26 cellular contexts compared by ENCODE assay signal in the genomic region with DNA sequence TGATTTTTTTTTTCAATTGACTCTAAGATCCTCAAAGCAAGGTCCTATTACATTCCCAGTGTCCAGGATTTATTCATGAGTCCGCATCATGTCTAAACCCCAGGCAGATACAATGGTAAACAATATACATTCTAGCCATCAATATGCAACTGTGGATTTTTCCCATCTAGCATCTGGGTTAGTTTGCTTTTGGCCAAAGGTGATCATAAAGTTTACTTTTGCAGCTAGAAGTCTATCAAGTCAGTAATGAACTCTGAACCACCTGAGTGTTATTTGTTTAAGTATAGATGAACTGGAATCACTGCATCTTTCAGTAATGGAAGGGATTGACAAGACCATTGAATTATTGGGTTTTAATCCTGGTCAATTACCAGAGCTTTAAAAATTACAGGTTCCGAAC.
DNase-seq lines count a peak whose midpoint lies in the region; ATAC-seq, FAIRE-seq and TF ChIP-seq lines count a peak whose summit lies in the region.
"Had no signal": no experiment of that assay in that cellular context is flagged by ENCODE, and none has a peak within 500 bp of the region (broad histone marks: within the 10 kb centered on the region; RNA-seq: fewer than 3 reads in every experiment).

No MANE protein-coding gene starts in this region.

- CTCF ChIA-PET in HepG2 (lab: Yijun Ruan, JAX; ENCODE audit: low intra/inter-chr PET ratio, low total read pairs) = no interaction called here

- TF ChIP-seq RAD21 in HepG2 (CRISPR knock-in tag; IDR thresholded peaks at IDR 0.05) = no peak

- POLR2A ChIA-PET in HepG2 (lab: Yijun Ruan, JAX) = no interaction called here

- H3K36me3 ChIP-seq in hepatocyte (replicated peaks; ENCODE audit: insufficient read depth, low read depth) (no peaks in the 10 kb centered on the region), HepG2 (replicated peaks in 1 of 2; ENCODE audit: control insufficient read depth in 1 of 2, insufficient read depth in 2 of 2, low read length in 2 of 2) (no peaks in the 10 kb centered on the region), right lobe of liver (no peaks in the 10 kb centered on the region)
- H3K36me3 ChIP-seq: BLaER1 treated with 17β-estradiol and CSF1 and Interleukin-3, amounts not matched to agents 10 nM and 100 nM had no signal

- in situ Hi-C loops in HepG2 (cut with HindIII; ENCODE audit: extremely low pct_ligation_motif_present, low pct_unique_long_range_greater_than_20kb) = no loop called here

- H3K9me3 ChIP-seq in hepatocyte (ENCODE audit: low read depth) = no peaks in the 10 kb centered on the region
- H3K9me3 ChIP-seq in HepG2 (ENCODE audit: low read length) = no peaks in the 10 kb centered on the region
- no peaks in the 10 kb centered on the region for H3K9me3 ChIP-seq in right lobe of liver
- H3K9me3 ChIP-seq: A549, Caco-2 had no signal

- intact Hi-C loops in HepG2 (cut with micrococcal nuclease; ENCODE audit: unreplicated experiment) (loop anchor here (2.0 kb wide), 1 partner anchor 17 kb away; no protein-coding TSS in a partner anchor), right lobe of liver (cut with DNase I) (no loop called here), cardiac septum (cut with DNase I) (no loop called here)

- FAIRE-seq in HepG2 (lab: Jason Lieb, UNC) = peak; percentile 66
- FAIRE-seq in D721Med (lab: Jason Lieb, UNC) = no peak
- FAIRE-seq: A549, GM12878, GM12892, GM18507, GM19239 had no signal

- H2AFZ ChIP-seq in hepatocyte = no peak overlapping the region
- H2AFZ ChIP-seq in HepG2 (ENCODE audit: low read length) = no peak overlapping the region

- TF ChIP-seq POLR2A in HepG2 (IDR thresholded peaks at IDR 0.05; ENCODE audit: insufficient read depth in 1 of 2, low read depth in 2 of 2, low read length in 2 of 2) (no peak), right lobe of liver (IDR thresholded peaks at IDR 0.05) (no peak)

- no TSS peak for BruUV-seq in HepG2 (replicated peaks; lab: Mats Ljungman, UMichigan)

- H3K27me3 ChIP-seq in hepatocyte = no peaks in the 10 kb centered on the region
- no peaks in the 10 kb centered on the region for H3K27me3 ChIP-seq in HepG2 (ENCODE audit: control insufficient read depth in 1 of 2, insufficient read depth in 2 of 2, low read length in 2 of 2)
- H3K27me3 ChIP-seq in right lobe of liver = no peaks in the 10 kb centered on the region
- H3K27me3 ChIP-seq: BLaER1 treated with 17β-estradiol and CSF1 and Interleukin-3, amounts not matched to agents 10 nM and 100 nM had no signal

- no peak overlapping the region for H3K9ac ChIP-seq in HepG2 (ENCODE audit: insufficient read depth, low read depth, low read length)
- H3K9ac ChIP-seq: BLaER1 treated with 17β-estradiol and CSF1 and Interleukin-3, amounts not matched to agents 10 nM and 100 nM had no signal

- ATAC-seq in HepG2 (peak; percentile 91), right lobe of liver (peak; percentile 33 to 72 (median 44))
- ATAC-seq: A549; CD8-positive, alpha-beta T cell; GM12878 had no signal

- H3K4me3 ChIP-seq in hepatocyte (no peak overlapping the region), HepG2 (replicated peaks in 1 of 3; ENCODE audit: insufficient read depth in 1 of 3, low read depth in 2 of 3, low read length in 3 of 3) (no peak overlapping the region), right lobe of liver (no peak overlapping the region)
- H3K4me3 ChIP-seq: A549; BLaER1 treated with 17β-estradiol and CSF1 and Interleukin-3, amounts not matched to agents 10 nM and 100 nM; GM12878 had no signal

- WGBS in hepatocyte (ENCODE audit: low lambda C conversion rate, missing lambda C conversion rate) = 90% methylated on average over 2 of the region's 2 CpGs
- 49% methylated on average over 2 of the region's 2 CpGs for WGBS in HepG2 (ENCODE audit: low lambda C conversion rate)
- WGBS in right lobe of liver (ENCODE audit: insufficient coverage, low coverage, low lambda C conversion rate, missing lambda C conversion rate) = 84% methylated on average over 2 of the region's 2 CpGs

- DNase-seq in HuH-7.5 (ENCODE audit: low spot score) (peak; percentile 32), hepatocyte (ENCODE audit: low spot score) (no peak), HepG2 (ENCODE audit: low spot score) (peak; percentile 72), right lobe of liver (no peak), D721Med (ENCODE audit: insufficient read length, low spot score) (no peak), cardiac septum (ENCODE audit: low spot score) (no peak), middle frontal gyrus (ENCODE audit: extremely low spot score, low spot score) (no peak), DMS79 treated with DMSO at 0.1 percent for 48 hours (lab: John Stamatoyannopoulos, UW) (no peak)
- DNase-seq: AML-193; Caco-2; Calu3; CD4-positive, alpha-beta T cell; CD8-positive, alpha-beta T cell; DMS 273 treated with DMSO at 0.1 percent for 48 hours; DMS153; DND-41; EL; GDM1 had no signal

- no peak overlapping the region for H3K4me2 ChIP-seq in hepatocyte
- H3K4me2 ChIP-seq in HepG2 (ENCODE audit: low read depth, low read length) = 0 out of 2 replicates have a peak overlapping the region, but pooled peaks have one; percentile 13
- H3K4me2 ChIP-seq: A549; BLaER1 treated with 17β-estradiol and CSF1 and Interleukin-3, amounts not matched to agents 10 nM and 100 nM had no signal

- H3K4me1 ChIP-seq in hepatocyte (ENCODE audit: insufficient read depth) (peaks cover 22% of the 10 kb centered on the region), HepG2 (ENCODE audit: insufficient read depth, low read length) (peaks cover 36% of the 10 kb centered on the region), right lobe of liver (peaks cover 0 to 16% (median 0%) of the 10 kb centered on the region in 4 donors)
- H3K4me1 ChIP-seq: BLaER1 treated with 17β-estradiol and CSF1 and Interleukin-3, amounts not matched to agents 10 nM and 100 nM had no signal

- peaks cover 61% of the 10 kb centered on the region for H3K79me2 ChIP-seq in hepatocyte
- H3K79me2 ChIP-seq in HepG2 (ENCODE audit: insufficient read depth, low read length) = no peaks in the 10 kb centered on the region

- H3K9me2 ChIP-seq in hepatocyte (replicated peaks; ENCODE audit: insufficient read depth) = no peaks in the 10 kb centered on the region

- peak in 1 of 2 experiments; percentile 54; a peak in 1 of 4 replicates for TF ChIP-seq EP300 in HepG2 (IDR thresholded peaks at IDR 0.05; ENCODE audit: low read depth in 2 of 2, low read length in 2 of 2)
- no peak for TF ChIP-seq EP300 in HepG2 (CRISPR knock-in tag; IDR thresholded peaks at IDR 0.05; ENCODE audit: borderline replicate concordance)

- H4K20me1 ChIP-seq in hepatocyte (ENCODE audit: insufficient read depth, poor library complexity, severe bottlenecking) (no peaks in the 10 kb centered on the region), HepG2 (ENCODE audit: insufficient read depth, low read length) (no peaks in the 10 kb centered on the region)
- H4K20me1 ChIP-seq: BLaER1 treated with 17β-estradiol and CSF1 and Interleukin-3, amounts not matched to agents 10 nM and 100 nM had no signal

- H3K27ac ChIP-seq in hepatocyte (peak overlapping the region; percentile 33), HepG2 (ENCODE audit: extremely low read length, insufficient read depth, low read length) (peak overlapping the region; percentile 44), right lobe of liver (no peak overlapping the region)
- H3K27ac ChIP-seq: 22Rv1; A549; BLaER1 treated with 17β-estradiol and CSF1 and Interleukin-3, amounts not matched to agents 10 nM and 100 nM; C4-2B had no signal

- TF ChIP-seq CTCF in hepatocyte (IDR thresholded peaks at IDR 0.05; ENCODE audit: poor library complexity) (no peak), HepG2 (CRISPR knock-in tag; IDR thresholded peaks at IDR 0.05) (no peak), right lobe of liver (IDR thresholded peaks at IDR 0.05) (no peak), D721Med (IDR thresholded peaks at IDR 0.05; ENCODE audit: insufficient read depth, missing control alignments) (no peak)

TF ChIP-seq in HepG2, 621 proteins besides CTCF, POLR2A, EP300 and RAD21 (continues in another document):
- 0 out of 2 replicates have a peak, but pooled peaks have one; percentile 31 for TF ChIP-seq HDAC2 (CRISPR knock-in tag; IDR thresholded peaks at IDR 0.05)
- TF ChIP-seq POLR2G (IDR thresholded peaks at IDR 0.05; ENCODE audit: low read depth, low read length) = no peak
- TF ChIP-seq RARA (CRISPR knock-in tag; IDR thresholded peaks at IDR 0.05) = peak; percentile 73
- peak; percentile 23; the same call in 1 of the 2 replicates for TF ChIP-seq POGZ (CRISPR knock-in tag; IDR thresholded peaks at IDR 0.05)
- peak; percentile 55; the same call in 1 of the 2 replicates for TF ChIP-seq BCL6 (CRISPR knock-in tag; IDR thresholded peaks at IDR 0.05)
- no peak for TF ChIP-seq CENPT (CRISPR knock-in tag; IDR thresholded peaks at IDR 0.05; ENCODE audit: low read depth)
- peak; percentile 62; the same call in 1 of the 2 replicates for TF ChIP-seq GFI1 (CRISPR knock-in tag; IDR thresholded peaks at IDR 0.05; ENCODE audit: borderline replicate concordance)
- TF ChIP-seq ZNF773 (CRISPR knock-in tag; IDR thresholded peaks at IDR 0.05; ENCODE audit: borderline replicate concordance) = no peak
- peak; percentile 70 for TF ChIP-seq FOXA3 (CRISPR knock-in tag; IDR thresholded peaks at IDR 0.05)
- 0 out of 2 replicates have a peak, but pooled peaks have one; percentile 30 for TF ChIP-seq ZNF280D (CRISPR knock-in tag; IDR thresholded peaks at IDR 0.05)
- TF ChIP-seq PLRG1 (conservative IDR thresholded peaks at IDR 0.05) = no peak

Comparison
In these comparisons a context has a peak if more than half of its experiments do, and no peak if none do; other contexts are left out.
1. DNase-seq: peak in HuH-7.5 (single experiment) and HepG2 (single experiment); none in hepatocyte (single experiment), right lobe of liver (0 of 3), D721Med (single experiment), cardiac septum (single experiment), middle frontal gyrus (single experiment) and DMS79 treated with DMSO at 0.1 percent for 48 hours (single experiment).
2. H3K27ac ChIP-seq: peak in hepatocyte (single experiment) and HepG2 (single experiment); none in right lobe of liver (0 of 3).